ENCODE assay signal across 27 cellular contexts in genomic region chr5:153592081-153592480, GRCh38.
"Had no signal": no experiment of that assay in that cellular context is flagged by ENCODE, and none has a peak within 500 bp of the region (broad histone marks: within the 10 kb centered on the region; RNA-seq: fewer than 3 reads in every experiment).

No MANE protein-coding gene starts in this region.

- H3K36me3 ChIP-seq: left ventricle myocardium inferior, neutrophil, ovary, right atrium auricular region, right lobe of liver, tibial nerve, uterus had no signal

- H3K79me2 ChIP-seq: hepatocyte had no signal

- H3K4me3 ChIP-seq: hepatocyte, left ventricle myocardium inferior, lung, mucosa of descending colon, ovary, right atrium auricular region, right lobe of liver, smooth muscle cell, tibial nerve, uterus had no signal

- H3K27me3 ChIP-seq: hepatocyte, neutrophil, ovary, right atrium auricular region, right lobe of liver, tibial nerve, uterus had no signal

- H2AFZ ChIP-seq: hepatocyte had no signal

- H3K36me3 Mint-ChIP-seq: naive thymus-derived CD4-positive, alpha-beta T cell; stimulated activated memory B cell treated with anti-CD40 and anti-IgM and Interleukin-4, amounts not matched to agents 10 μg/mL and 1 μg/mL and 100 μg/mL, for 72 hours; type B pancreatic cell had no signal

- H3K4me1 Mint-ChIP-seq: nephron; stimulated activated memory B cell treated with anti-CD40 and anti-IgM and Interleukin-4, amounts not matched to agents 10 μg/mL and 1 μg/mL and 100 μg/mL, for 72 hours; stimulated activated naive CD8-positive, alpha-beta T cell treated with anti-CD3 and anti-CD28 coated beads, Interleukin-15, amount 100 ng/mL, for 72 hours had no signal

- H3K9me3 ChIP-seq: mucosa of descending colon, neutrophil, ovary, right atrium auricular region, right lobe of liver, tibial nerve, uterus had no signal

- DNase-seq: islet precursor cell; left ventricle myocardium inferior; midbrain; mucosa of descending colon; naive thymus-derived CD4-positive, alpha-beta T cell; occipital lobe; ovary; right lobe of liver; stimulated activated CD4-positive, alpha-beta T cell treated with anti-CD3 and anti-CD28 coated beads, Interleukin-1b, Interleukin-23, amount 100 ng/mL, for 48 hours; stimulated activated CD4-positive, alpha-beta T cell treated with anti-CD3 and anti-CD28 coated beads, Interleukin-2, amount 100 ng/mL, for 48 hours; stimulated activated CD4-positive, alpha-beta T cell treated with anti-CD3 and anti-CD28 coated beads, Interleukin-4, amount 100 ng/mL, for 4 hours; stimulated activated CD8-positive, alpha-beta memory T cell treated with anti-CD3 and anti-CD28 coated beads, Interleukin-4, amount 100 ng/mL, for 48 hours; stimulated activated naive CD4-positive, alpha-beta T cell treated with Interleukin-2 at 50 U/mL for 16 hours; stimulated activated naive CD8-positive, alpha-beta T cell treated with anti-CD3 and anti-CD28 coated beads, Interleukin-15, amount 100 ng/mL, for 72 hours; substantia nigra; uterus had no signal

- H3K27ac Mint-ChIP-seq: naive thymus-derived CD4-positive, alpha-beta T cell; nephron; progenitor cell of endocrine pancreas; stimulated activated memory B cell treated with anti-CD40 and anti-IgM and Interleukin-4, amounts not matched to agents 10 μg/mL and 1 μg/mL and 100 μg/mL, for 72 hours; stimulated activated naive CD8-positive, alpha-beta T cell treated with anti-CD3 and anti-CD28 coated beads, Interleukin-15, amount 100 ng/mL, for 72 hours; type B pancreatic cell had no signal

- H3K4me3 Mint-ChIP-seq: naive thymus-derived CD4-positive, alpha-beta T cell; nephron; neural crest cell; stimulated activated memory B cell treated with anti-CD40 and anti-IgM and Interleukin-4, amounts not matched to agents 10 μg/mL and 1 μg/mL and 100 μg/mL, for 72 hours; stimulated activated naive CD8-positive, alpha-beta T cell treated with anti-CD3 and anti-CD28 coated beads, Interleukin-15, amount 100 ng/mL, for 72 hours; type B pancreatic cell had no signal

- H3K9me3 Mint-ChIP-seq: nephron; neural crest cell; stimulated activated memory B cell treated with anti-CD40 and anti-IgM and Interleukin-4, amounts not matched to agents 10 μg/mL and 1 μg/mL and 100 μg/mL, for 72 hours; stimulated activated naive CD8-positive, alpha-beta T cell treated with anti-CD3 and anti-CD28 coated beads, Interleukin-15, amount 100 ng/mL, for 72 hours; type B pancreatic cell had no signal

- H3K4me1 ChIP-seq: left ventricle myocardium inferior, right atrium auricular region, right lobe of liver, tibial nerve, uterus had no signal

- H3K27me3 Mint-ChIP-seq: stimulated activated memory B cell treated with anti-CD40 and anti-IgM and Interleukin-4, amounts not matched to agents 10 μg/mL and 1 μg/mL and 100 μg/mL, for 72 hours; stimulated activated naive CD8-positive, alpha-beta T cell treated with anti-CD3 and anti-CD28 coated beads, Interleukin-15, amount 100 ng/mL, for 72 hours; type B pancreatic cell had no signal

- H3K27ac ChIP-seq: hepatocyte, left ventricle myocardium inferior, neutrophil, ovary, right atrium auricular region, right lobe of liver, tibial nerve, uterus had no signal

- ATAC-seq: mucosa of descending colon; naive thymus-derived CD4-positive, alpha-beta T cell; stimulated activated memory B cell treated with anti-CD40 and anti-IgM and Interleukin-4, amounts not matched to agents 10 μg/mL and 1 μg/mL and 100 μg/mL, for 72 hours; stimulated activated naive CD8-positive, alpha-beta T cell treated with anti-CD3 and anti-CD28 coated beads, Interleukin-15, amount 100 ng/mL, for 72 hours had no signal

- H3K4me2 ChIP-seq: hepatocyte, smooth muscle cell had no signal
